ENCODE assay signal across 16 cellular contexts in genomic region chr11:2675540-2675939, GRCh38. TPM values are rescaled to one million over a fixed set of nuclear protein-coding genes. Genes with fewer than 3 reads are reported as not detected.
DNase-seq lines count a peak whose midpoint lies in the region; ATAC-seq, FAIRE-seq and TF ChIP-seq lines count a peak whose summit lies in the region.
"Had no signal": no experiment of that assay in that cellular context is flagged by ENCODE, and none has a peak within 500 bp of the region (broad histone marks: within the 10 kb centered on the region; RNA-seq: fewer than 3 reads in every experiment).

No MANE protein-coding gene starts in this region.

- WGBS in pancreas, 2 donors, result 75 to 76% methylated on average over 7 of the region's 7 CpGs

- H3K27ac ChIP-seq in pancreas, result peak overlapping the region in 3 of 4 donors; percentile 5 to 77 (median 66)

- no peaks in the 10 kb centered on the region for H3K9me3 ChIP-seq in pancreas

- H3K4me1 ChIP-seq in pancreas, result peaks cover 0 to 15% (median 5%) of the 10 kb centered on the region in 3 donors

- peak in 1 of 2 donors; percentile 32 for ATAC-seq in left cardiac atrium
- ATAC-seq in pancreas, result peak in 3 of 4 donors; percentile 8 to 19 (median 18)
- ATAC-seq: stimulated activated naive CD8-positive, alpha-beta T cell treated with anti-CD3 and anti-CD28 coated beads, Interleukin-15, Interleukin-2, amounts not matched to agents 100 U/mL and 50 U/mL, for 24 hours had no signal

- no peaks in the 10 kb centered on the region for H3K36me3 ChIP-seq in pancreas

- no peak overlapping the region for H3K4me3 ChIP-seq in pancreas

- H3K27me3 ChIP-seq in pancreas, result no peaks in the 10 kb centered on the region

- FAIRE-seq in pancreas (lab: Jason Lieb, UNC), result no peak

- intact Hi-C loops in left cardiac atrium (cut with DNase I) (loop anchor here in 1 of 2 donors (10.0 kb wide), 1 partner anchor 111 kb away; no protein-coding TSS in a partner anchor), pancreas (cut with DNase I) (no loop called here)

- no peak for TF ChIP-seq CTCF in pancreas (IDR thresholded peaks at IDR 0.05)

- DNase-seq in COLO668 (lab: John Stamatoyannopoulos, UW; ENCODE audit: unreplicated experiment), result peak; percentile 14
- peak; percentile 9 for DNase-seq in RPMI7951 (ENCODE audit: low read depth)
- DNase-seq in left cardiac atrium, result peak; percentile 11
- peak in 2 of 6 donors; percentile 7 to 46 for DNase-seq in pancreas
- DNase-seq in NCI-H510A (lab: John Stamatoyannopoulos, UW), result no peak
- DNase-seq in stimulated activated CD4-positive, alpha-beta T cell treated with anti-CD3 and anti-CD28 coated beads, Interleukin-4, amount 100 ng/mL, for 24 hours, result no peak
- DNase-seq in NAMALWA (ENCODE audit: low spot score), result no peak
- no peak for DNase-seq in ecto neural progenitor cell (ENCODE audit: low spot score)
- DNase-seq: activated CD4-positive, alpha-beta T cell treated with anti-CD3 and anti-CD28 coated beads for 1 hour; activated naive CD8-positive, alpha-beta T cell treated with anti-CD3 and anti-CD28 coated beads for 36 hours; Calu3; central memory CD4-positive, alpha-beta T cell; HCEC 1CT; NCI-H2029; NCI-H82; stimulated activated naive CD8-positive, alpha-beta T cell treated with anti-CD3 and anti-CD28 coated beads, Interleukin-15, Interleukin-2, amounts not matched to agents 100 U/mL and 50 U/mL, for 24 hours had no signal

RNA-seq across cellular contexts. Expression of gene KCNQ1OT1, which starts 24.3 kb away (rescaled TPM):
- 0.29 and 0.36 TPM in 2 replicates for total RNA-seq in RPMI7951 (2014; rRNA removed; shearing (Covaris generic))
- under 1 TPM; 0.59 to 0.81 TPM for total RNA-seq in left cardiac atrium
- total RNA-seq in pancreas, result 1 to 10 TPM in 4 of 6 donors, under 1 TPM in 2; 0.79 to 1.9 (median 1.5) TPM
- polyA plus RNA-seq in pancreas, result 1 to 10 TPM in 1 of 2 donors, under 1 TPM in 1; 0.31 to 1.4 TPM

Comparison
In these comparisons a context has a peak if more than half of its experiments do, and no peak if none do; other contexts are left out.
1. DNase-seq: peak in COLO668 (single experiment), RPMI7951 (single experiment) and left cardiac atrium (single experiment); none in NCI-H510A (single experiment), stimulated activated CD4-positive, alpha-beta T cell treated with anti-CD3 and anti-CD28 coated beads, Interleukin-4, amount 100 ng/mL, for 24 hours (single experiment), NAMALWA (single experiment) and ecto neural progenitor cell (single experiment).